8 cellular contexts compared by ENCODE assay signal in genomic region chr15:76905013-76905839, GRCh38. TPM values are rescaled to one million over a fixed set of nuclear protein-coding genes. Genes with fewer than 3 reads are reported as not detected.
DNase-seq lines count a peak whose midpoint lies in the region; ATAC-seq and TF ChIP-seq lines count a peak whose summit lies in the region.

Gene SCAPER (minus strand): TSS chr15:76905340. CDS start chr15:76883817, 21,523 bp downstream.

- no peaks in the 10 kb centered on the region for H3K27me3 Mint-ChIP-seq in activated CD4-positive, alpha-beta T cell treated with anti-CD3 and anti-CD28 coated beads for 36 hours

- intact Hi-C loops in activated CD4-positive, alpha-beta T cell treated with anti-CD3 and anti-CD28 coated beads for 36 hours (cut with DNase I, micrococcal nuclease) = loop anchor here (1.0 to 2.0 kb wide), 6 partner anchors 26 to 594 kb away; partner anchors contain the start of genes RCN2 (in 2 of the 2), ETFA (in 1 of the 2), HMG20A (in 1 of the 2) and ISL2 (in 1 of the 2)

- CTCF ChIA-PET in activated CD4-positive, alpha-beta T cell treated with anti-CD3 and anti-CD28 coated beads for 36 hours (lab: Charles Lee) = interaction anchor here (0.6 to 1.3 kb wide), 6 partner anchors 10 to 1660 kb away, joined by 3 to 4 read pairs (median 3); partner anchors contain the start of gene CHRNA5

- peak within 1 kb of the TSS; percentile 94 for H3K4me3 ChIP-seq in choroid plexus epithelial cell (ENCODE audit: low read depth, low read length)

- H3K4me1 Mint-ChIP-seq in activated CD4-positive, alpha-beta T cell treated with anti-CD3 and anti-CD28 coated beads for 36 hours = peaks cover 34% of the 10 kb centered on the region

- peak within 1 kb of the TSS; percentile 92 for H3K27ac Mint-ChIP-seq in activated CD4-positive, alpha-beta T cell treated with anti-CD3 and anti-CD28 coated beads for 36 hours

- no peak for TF ChIP-seq CTCF in choroid plexus epithelial cell (conservative IDR thresholded peaks at IDR 0.05; ENCODE audit: low read depth, low read length)

- peak; percentile 99 for DNase-seq in AG20443 (ENCODE audit: low spot score)
- peak; percentile 76 for DNase-seq in NCI-H510A treated with DMSO at 0.1 percent for 48 hours (lab: John Stamatoyannopoulos, UW)
- DNase-seq in activated CD4-positive, alpha-beta T cell treated with anti-CD3 and anti-CD28 coated beads for 36 hours = peak; percentile 96
- peak; percentile 87 for DNase-seq in choroid plexus epithelial cell (ENCODE audit: low read depth)
- DNase-seq in kidney tubule cell (ENCODE audit: low spot score) = peak; percentile 89
- DNase-seq in stimulated activated CD4-positive, alpha-beta T cell treated with anti-CD3 and anti-CD28 coated beads, Interleukin-1b, Interleukin-23, amount 100 ng/mL, for 1 hour (ENCODE audit: low read depth in 2 of 2) = peak; percentile 78 to 82

- peak within 1 kb of the TSS; percentile 87 for H3K4me3 Mint-ChIP-seq in activated CD4-positive, alpha-beta T cell treated with anti-CD3 and anti-CD28 coated beads for 36 hours

- POLR2A ChIA-PET in activated CD4-positive, alpha-beta T cell treated with anti-CD3 and anti-CD28 coated beads for 36 hours (lab: Charles Lee) = interaction anchor here (1.1 to 1.2 kb wide), 2 partner anchors 26 to 82 kb away, joined by 3 read pairs; no protein-coding TSS in a partner anchor

- peaks cover 2% of the 10 kb centered on the region for H3K9me3 Mint-ChIP-seq in activated CD4-positive, alpha-beta T cell treated with anti-CD3 and anti-CD28 coated beads for 36 hours (ENCODE audit: low read depth)

- H3K36me3 Mint-ChIP-seq in activated CD4-positive, alpha-beta T cell treated with anti-CD3 and anti-CD28 coated beads for 36 hours (ENCODE audit: low read depth) = peaks cover 3% of the 10 kb centered on the region

- ATAC-seq in GM19043 (IDR thresholded peaks at IDR 0.05; ENCODE audit: low read depth, unreplicated experiment) = peak; percentile 63
- peak; percentile 56 for ATAC-seq in HG03378 (IDR thresholded peaks at IDR 0.05; ENCODE audit: unreplicated experiment)
- ATAC-seq in activated CD4-positive, alpha-beta T cell treated with anti-CD3 and anti-CD28 coated beads for 36 hours = peak; percentile 92

RNA-seq across cellular contexts. Expression of gene SCAPER, which starts in this region (rescaled TPM):
- 10 to 100 TPM; 25.9 to 35.2 TPM for total RNA-seq in activated CD4-positive, alpha-beta T cell treated with anti-CD3 and anti-CD28 coated beads for 36 hours

Comparison
In these comparisons a context has a peak if more than half of its experiments do, and no peak if none do; other contexts are left out.
1. Peak in every context shown above with its lines: DNase-seq, ATAC-seq and H3K4me3 ChIP-seq.